29 cellular contexts compared by ENCODE assay signal in the genomic region with DNA sequence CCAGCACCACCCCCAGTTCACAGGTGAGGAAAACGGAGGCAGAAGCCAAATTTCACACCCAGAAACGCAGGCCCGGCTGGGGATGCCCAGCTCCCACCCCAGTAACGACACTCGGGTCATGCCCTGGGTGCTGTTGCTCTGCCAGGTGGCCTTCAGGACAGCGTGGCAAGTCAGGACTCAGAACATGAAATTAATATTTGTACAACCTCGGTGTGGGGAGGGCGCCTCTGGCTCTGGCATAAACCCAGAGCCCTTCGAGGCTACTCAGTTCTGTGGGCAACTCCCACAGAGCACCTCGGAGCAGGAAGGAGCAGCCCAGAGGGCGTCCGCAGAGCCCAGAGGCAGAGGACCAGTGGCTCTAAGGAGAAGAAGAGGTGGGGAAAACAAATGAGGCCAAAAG.
A peak's percentile ranks its signal among the peaks of the same experiment; 100 is the strongest.
DNase-seq lines count a peak whose midpoint lies in the region; ATAC-seq and TF ChIP-seq lines count a peak whose summit lies in the region.
"Had no signal": no experiment of that assay in that cellular context is flagged by ENCODE, and none has a peak within 500 bp of the region (broad histone marks: within the 10 kb centered on the region; RNA-seq: fewer than 3 reads in every experiment).

No MANE protein-coding gene starts in this region.

- H3K4me3 Mint-ChIP-seq in MCF 10A (ENCODE audit: unreplicated experiment) (no peak overlapping the region), nephron progenitor cell (no peak overlapping the region)
- H3K4me3 Mint-ChIP-seq: activated CD8-positive, alpha-beta memory T cell treated with anti-CD3 and anti-CD28 coated beads, Interleukin-2, amount 10 ng/mL, durations not matched to agents 7 days and 5 days; activated naive CD4-positive, alpha-beta T cell treated with anti-CD3 and anti-CD28 coated beads for 36 hours; activated T-cell treated with anti-CD3 and anti-CD28 coated beads, Interleukin-2, amount 50 U/mL, for 72 hours; stimulated activated memory B cell treated with anti-CD40 and anti-IgM and Interleukin-4, amounts not matched to agents 10 μg/mL and 1 μg/mL and 100 μg/mL, for 72 hours had no signal

- no peaks in the 10 kb centered on the region for H3K9me3 ChIP-seq in mammary epithelial cell (replicated peaks; ENCODE audit: insufficient read depth, low read length)
- no peaks in the 10 kb centered on the region for H3K9me3 ChIP-seq in breast epithelium
- H3K9me3 ChIP-seq in upper lobe of right lung: no peaks in the 10 kb centered on the region
- H3K9me3 ChIP-seq: adrenal gland, sigmoid colon had no signal

- dilution Hi-C loops in mammary epithelial cell (cut with HindIII; ENCODE audit: low sequenced_read_pairs): no loop called here

- H2AFZ ChIP-seq in mammary epithelial cell (ENCODE audit: low read depth, low read length): no peak overlapping the region

- peaks cover 61% of the 10 kb centered on the region for H3K79me2 ChIP-seq in mammary epithelial cell (ENCODE audit: insufficient read depth, low read length)

- intact Hi-C loops in MCF 10A (cut with micrococcal nuclease): no loop called here
- intact Hi-C loops in mammary epithelial cell (cut with micrococcal nuclease): no loop called here
- intact Hi-C loops in breast epithelium (cut with DNase I; ENCODE audit: low total_unique reads): no loop called here
- intact Hi-C loops in upper lobe of right lung (cut with DNase I): no loop called here

- no peaks in the 10 kb centered on the region for H3K27me3 Mint-ChIP-seq in MCF 10A (ENCODE audit: insufficient read depth, unreplicated experiment)
- H3K27me3 Mint-ChIP-seq in nephron progenitor cell (ENCODE audit: low read depth, poor library complexity): peaks cover 4% of the 10 kb centered on the region
- H3K27me3 Mint-ChIP-seq: activated CD8-positive, alpha-beta memory T cell treated with anti-CD3 and anti-CD28 coated beads, Interleukin-2, amount 10 ng/mL, durations not matched to agents 7 days and 5 days; progenitor cell of endocrine pancreas had no signal

- H3K36me3 Mint-ChIP-seq in MCF 10A (ENCODE audit: insufficient read depth, unreplicated experiment) (peaks cover 27% of the 10 kb centered on the region), nephron progenitor cell (ENCODE audit: low read depth) (peaks cover 8% of the 10 kb centered on the region)
- H3K36me3 Mint-ChIP-seq: activated CD8-positive, alpha-beta memory T cell treated with anti-CD3 and anti-CD28 coated beads, Interleukin-2, amount 10 ng/mL, durations not matched to agents 7 days and 5 days; stimulated activated memory B cell treated with anti-CD40 and anti-IgM and Interleukin-4, amounts not matched to agents 10 μg/mL and 1 μg/mL and 100 μg/mL, for 72 hours had no signal

- H3K27ac ChIP-seq in mammary epithelial cell (ENCODE audit: insufficient read depth, low read depth, low read length): no peak overlapping the region
- peak overlapping the region; percentile 50 to 58 for H3K27ac ChIP-seq in breast epithelium
- peak overlapping the region; percentile 17 for H3K27ac ChIP-seq in upper lobe of right lung
- H3K27ac ChIP-seq: adrenal gland, brain microvascular endothelial cell, epithelial cell of prostate, KMS-11, sigmoid colon, WERI-Rb-1 had no signal

- no peaks in the 10 kb centered on the region for H3K36me3 ChIP-seq in mammary epithelial cell (ENCODE audit: insufficient read depth, low read length)
- H3K36me3 ChIP-seq in breast epithelium: no peaks in the 10 kb centered on the region
- no peaks in the 10 kb centered on the region for H3K36me3 ChIP-seq in upper lobe of right lung
- H3K36me3 ChIP-seq: adrenal gland, brain microvascular endothelial cell, sigmoid colon, WERI-Rb-1 had no signal

- H3K9me3 Mint-ChIP-seq in MCF 10A (ENCODE audit: unreplicated experiment): no peaks in the 10 kb centered on the region
- peaks cover 4% of the 10 kb centered on the region for H3K9me3 Mint-ChIP-seq in nephron progenitor cell
- H3K9me3 Mint-ChIP-seq: activated naive CD4-positive, alpha-beta T cell treated with anti-CD3 and anti-CD28 coated beads for 36 hours; activated T-cell treated with anti-CD3 and anti-CD28 coated beads, Interleukin-2, amount 50 U/mL, for 72 hours; stimulated activated memory B cell treated with anti-CD40 and anti-IgM and Interleukin-4, amounts not matched to agents 10 μg/mL and 1 μg/mL and 100 μg/mL, for 72 hours had no signal

- TF ChIP-seq CTCF in MCF 10A (IDR thresholded peaks at IDR 0.05; ENCODE audit: unreplicated experiment) (no peak), mammary epithelial cell (conservative IDR thresholded peaks at IDR 0.05 in 1 of 2, IDR thresholded peaks at IDR 0.05 in 1 of 2; ENCODE audit: extremely low read depth in 1 of 2, insufficient read depth in 1 of 2, low read depth in 1 of 2, low read length in 2 of 2) (no peak), breast epithelium (IDR thresholded peaks at IDR 0.05) (no peak), nephron progenitor cell (IDR thresholded peaks at IDR 0.05) (no peak), upper lobe of right lung (IDR thresholded peaks at IDR 0.05) (no peak)

- POLR2A ChIA-PET in MCF 10A (lab: Yijun Ruan, JAX): no interaction called here

- peak; percentile 78 for ATAC-seq in upper lobe of right lung
- ATAC-seq: activated CD8-positive, alpha-beta memory T cell treated with anti-CD3 and anti-CD28 coated beads, Interleukin-2, amount 10 ng/mL, durations not matched to agents 7 days and 5 days; activated T-cell treated with anti-CD3 and anti-CD28 coated beads, Interleukin-2, amount 50 U/mL, for 72 hours; HCT116; stimulated activated memory B cell treated with anti-CD40 and anti-IgM and Interleukin-4, amounts not matched to agents 10 μg/mL and 1 μg/mL and 100 μg/mL, for 72 hours had no signal

- no peak for TF ChIP-seq POLR2A in breast epithelium (IDR thresholded peaks at IDR 0.05)

- H4K20me1 ChIP-seq in mammary epithelial cell (ENCODE audit: insufficient read depth, low read length): no peaks in the 10 kb centered on the region

- CTCF ChIA-PET in MCF 10A (lab: Yijun Ruan, JAX) (no interaction called here), mammary epithelial cell (lab: Charles Lee; ENCODE audit: low non-redundant PET) (no interaction called here)

- BruUV-seq in MCF 10A (replicated peaks; lab: Mats Ljungman, UMichigan): no TSS peak
- BruUV-seq in mammary epithelial cell (replicated peaks; lab: Mats Ljungman, UMichigan): no TSS peak

- no peak overlapping the region for H3K9ac ChIP-seq in mammary epithelial cell (ENCODE audit: insufficient read depth, low read length)
- H3K9ac ChIP-seq: KMS-11 had no signal

- DNase-seq in MCF 10A (ENCODE audit: unreplicated experiment) (no peak), mammary epithelial cell (no peak), breast epithelium (ENCODE audit: low spot score in 2 of 2) (no peak), nephron progenitor cell (no peak), upper lobe of right lung (peak; percentile 77), KG1 (lab: John Stamatoyannopoulos, UW) (no peak), GM19240 (ENCODE audit: insufficient read length, low spot score) (no peak)
- DNase-seq in activated CD8-positive, alpha-beta memory T cell treated with anti-CD3 and anti-CD28 coated beads, Interleukin-2, amount 50 U/mL, for 4 hours: no peak
- DNase-seq: activated CD4-positive, alpha-beta T cell treated with anti-CD3 and anti-CD28 coated beads, Interleukin-2, amount 50 U/mL, for 1 hour; activated CD8-positive, alpha-beta memory T cell treated with anti-CD3 and anti-CD28 coated beads, Interleukin-2, amount 10 ng/mL, durations not matched to agents 7 days and 5 days; activated naive CD4-positive, alpha-beta T cell treated with anti-CD3 and anti-CD28 coated beads for 36 hours; activated T-cell treated with anti-CD3 and anti-CD28 coated beads, Interleukin-2, amount 50 U/mL, for 72 hours; adrenal gland; brain microvascular endothelial cell; effector CD8-positive, alpha-beta T cell; GF-D8; NCI-H1417; NCI-H2107; OCI-M1; SHP77 treated with DMSO at 0.1 percent for 48 hours; sigmoid colon; stimulated activated CD4-positive, alpha-beta T cell treated with anti-CD3 and anti-CD28 coated beads, Interleukin-4, amount 100 ng/mL, for 4 hours; T-helper 9 cell; WERI-Rb-1 had no signal

- H3K27me3 ChIP-seq in mammary epithelial cell (ENCODE audit: insufficient read depth, low read length) (no peaks in the 10 kb centered on the region), breast epithelium (no peaks in the 10 kb centered on the region), upper lobe of right lung (no peaks in the 10 kb centered on the region)
- H3K27me3 ChIP-seq: adrenal gland, brain microvascular endothelial cell had no signal

- H3K27ac Mint-ChIP-seq in MCF 10A (ENCODE audit: low read depth, unreplicated experiment) (peak overlapping the region; percentile 74), nephron progenitor cell (peak overlapping the region; percentile 51)
- H3K27ac Mint-ChIP-seq: activated CD8-positive, alpha-beta memory T cell treated with anti-CD3 and anti-CD28 coated beads, Interleukin-2, amount 10 ng/mL, durations not matched to agents 7 days and 5 days; activated naive CD4-positive, alpha-beta T cell treated with anti-CD3 and anti-CD28 coated beads for 36 hours; activated T-cell treated with anti-CD3 and anti-CD28 coated beads, Interleukin-2, amount 50 U/mL, for 72 hours; progenitor cell of endocrine pancreas; stimulated activated memory B cell treated with anti-CD40 and anti-IgM and Interleukin-4, amounts not matched to agents 10 μg/mL and 1 μg/mL and 100 μg/mL, for 72 hours had no signal

- H3K4me1 Mint-ChIP-seq in MCF 10A (ENCODE audit: insufficient read depth, unreplicated experiment) (peaks cover 8% of the 10 kb centered on the region), nephron progenitor cell (peaks cover 29% of the 10 kb centered on the region)
- H3K4me1 Mint-ChIP-seq: activated CD8-positive, alpha-beta memory T cell treated with anti-CD3 and anti-CD28 coated beads, Interleukin-2, amount 10 ng/mL, durations not matched to agents 7 days and 5 days had no signal

- H3K4me1 ChIP-seq in mammary epithelial cell (ENCODE audit: insufficient read depth, low read length) (peaks cover 25% of the 10 kb centered on the region), breast epithelium (no peaks in the 10 kb centered on the region), upper lobe of right lung (peaks cover 14% of the 10 kb centered on the region)
- H3K4me1 ChIP-seq: adrenal gland, sigmoid colon had no signal

- in situ Hi-C loops in mammary epithelial cell (cut with MboI; ENCODE audit: low sequenced_read_pairs in 2 of 2): no loop called here

- no peak overlapping the region for H3K4me2 ChIP-seq in mammary epithelial cell (ENCODE audit: insufficient read depth, low read depth, low read length)
- H3K4me2 ChIP-seq: KMS-11 had no signal

- WGBS in mammary epithelial cell (ENCODE audit: low coverage, missing lambda C conversion rate): 44% methylated on average over 10 of the region's 12 CpGs

- H3K4me3 ChIP-seq in mammary epithelial cell (replicated peaks in 1 of 3; ENCODE audit: insufficient read depth in 1 of 3, low read depth in 2 of 3, low read length in 3 of 3) (no peak overlapping the region), breast epithelium (no peak overlapping the region), upper lobe of right lung (no peak overlapping the region)
- H3K4me3 ChIP-seq: adrenal gland, sigmoid colon had no signal
